ENCODE assay signal across 23 cellular contexts in genomic region chr9:19303216-19303615, GRCh38.
DNase-seq lines count a peak whose midpoint lies in the region; ATAC-seq, FAIRE-seq and TF ChIP-seq lines count a peak whose summit lies in the region.
"Had no signal": no experiment of that assay in that cellular context is flagged by ENCODE, and none has a peak within 500 bp of the region (broad histone marks: within the 10 kb centered on the region; RNA-seq: fewer than 3 reads in every experiment).

No MANE protein-coding gene starts in this region.

- intact Hi-C loops in CD8-positive, alpha-beta T cell (cut with DNase I, micrococcal nuclease), result loop anchor here in 1 of 2 experiments (2.0 kb wide), 1 partner anchor 14 kb away; no protein-coding TSS in a partner anchor
- intact Hi-C loops in K562 (cut with micrococcal nuclease), result no loop called here

- CTCF ChIA-PET in CD8-positive, alpha-beta T cell (lab: Charles Lee), result no interaction called here
- CTCF ChIA-PET in K562 (lab: Yijun Ruan, JAX; ENCODE audit: low intra/inter-chr PET ratio), result no interaction called here

- no peaks in the 10 kb centered on the region for H3K9me3 Mint-ChIP-seq in CD8-positive, alpha-beta T cell
- H3K9me3 Mint-ChIP-seq in memory B cell, result no peaks in the 10 kb centered on the region
- no peaks in the 10 kb centered on the region for H3K9me3 Mint-ChIP-seq in stimulated activated naive CD8-positive, alpha-beta T cell treated with anti-CD3 and anti-CD28 coated beads, Interleukin-15, amount 100 ng/mL, for 72 hours
- H3K9me3 Mint-ChIP-seq: CD14-positive monocyte; CD4-positive, alpha-beta memory T cell; CD4-positive, CD25-positive, alpha-beta regulatory T cell had no signal

- no peak overlapping the region for H3K27ac ChIP-seq in CD8-positive, alpha-beta T cell (ENCODE audit: low read depth, low read length)
- H3K27ac ChIP-seq in K562 (ENCODE audit: extremely low read depth, low read depth, low read length) (no peak overlapping the region), tibial nerve (no peak overlapping the region)
- H3K27ac ChIP-seq: BLaER1 had no signal

- no peak for ATAC-seq in CD8-positive, alpha-beta T cell
- no peak for ATAC-seq in T-helper 17 cell
- ATAC-seq in K562, result no peak
- ATAC-seq in memory B cell (ENCODE audit: low read depth), result no peak
- no peak for ATAC-seq in stimulated activated naive CD8-positive, alpha-beta T cell treated with anti-CD3 and anti-CD28 coated beads, Interleukin-15, amount 100 ng/mL, for 72 hours

- 80% methylated on average over 1 of the region's 1 CpG for WGBS in K562 (ENCODE audit: insufficient coverage, low coverage, missing lambda C conversion rate)
- WGBS in tibial nerve, 2 donors, result 100% methylated on average over 1 of the region's 1 CpG

- H3K4me1 ChIP-seq in CD8-positive, alpha-beta T cell (ENCODE audit: insufficient read depth, low read length), result no peaks in the 10 kb centered on the region
- no peaks in the 10 kb centered on the region for H3K4me1 ChIP-seq in K562 (replicated peaks in 1 of 2; ENCODE audit: control insufficient read depth in 2 of 2, insufficient read depth in 2 of 2, low read length in 2 of 2)
- no peaks in the 10 kb centered on the region for H3K4me1 ChIP-seq in tibial nerve
- H3K4me1 ChIP-seq: BE2C, BLaER1, Caco-2 had no signal

- no peaks in the 10 kb centered on the region for H4K20me1 ChIP-seq in K562 (replicated peaks; ENCODE audit: control insufficient read depth, insufficient read depth, low read length)
- H4K20me1 ChIP-seq: BLaER1 had no signal

- no peaks in the 10 kb centered on the region for H3K9me3 ChIP-seq in CD8-positive, alpha-beta T cell (ENCODE audit: low read length)
- H3K9me3 ChIP-seq in T-helper 17 cell (ENCODE audit: control insufficient read depth, low read length, poor library complexity, severe bottlenecking), result no peaks in the 10 kb centered on the region
- H3K9me3 ChIP-seq in K562 (replicated peaks; ENCODE audit: control insufficient read depth, insufficient read depth, low read depth, low read length), result no peaks in the 10 kb centered on the region
- H3K9me3 ChIP-seq in tibial nerve, result no peaks in the 10 kb centered on the region
- H3K9me3 ChIP-seq: BE2C, BLaER1, Caco-2 had no signal

- no peak overlapping the region for H3K4me3 Mint-ChIP-seq in CD8-positive, alpha-beta T cell
- H3K4me3 Mint-ChIP-seq in T-helper 17 cell, result no peak overlapping the region
- no peak overlapping the region for H3K4me3 Mint-ChIP-seq in memory B cell
- no peak overlapping the region for H3K4me3 Mint-ChIP-seq in stimulated activated naive CD8-positive, alpha-beta T cell treated with anti-CD3 and anti-CD28 coated beads, Interleukin-15, amount 100 ng/mL, for 72 hours
- H3K4me3 Mint-ChIP-seq: CD14-positive monocyte; CD4-positive, alpha-beta memory T cell; CD4-positive, CD25-positive, alpha-beta regulatory T cell had no signal

- no peak overlapping the region for H3K4me2 ChIP-seq in K562 (ENCODE audit: insufficient read depth, low read length)
- H3K4me2 ChIP-seq: BLaER1 had no signal

- no peaks in the 10 kb centered on the region for H3K9me1 ChIP-seq in K562 (ENCODE audit: control insufficient read depth, insufficient read depth, low read length)

- no peak for DNase-seq in CD8-positive, alpha-beta T cell
- DNase-seq in T-helper 17 cell (no peak), K562 (ENCODE audit: extremely low read depth in 1 of 4, low spot score in 3 of 4) (no peak), memory B cell (ENCODE audit: low spot score in 2 of 2) (no peak), tibial nerve (ENCODE audit: low spot score in 2 of 2) (no peak)
- no peak for DNase-seq in stimulated activated CD8-positive, alpha-beta memory T cell treated with anti-CD3 and anti-CD28 coated beads, Interleukin-4, amount 100 ng/mL, for 48 hours
- no peak for DNase-seq in stimulated activated naive CD8-positive, alpha-beta T cell treated with anti-CD3 and anti-CD28 coated beads, Interleukin-15, amount 100 ng/mL, for 72 hours
- DNase-seq: 8988T; ACHN; BE2C; C1 segment of cervical spinal cord; Caco-2; Calu3; CD4-positive, alpha-beta memory T cell; CD4-positive, CD25-positive, alpha-beta regulatory T cell; DMS79 treated with DMSO at 0.1 percent for 48 hours; GF-D8 had no signal

- no peak for TF ChIP-seq RAD21 in K562 (CRISPR knock-in tag; conservative IDR thresholded peaks at IDR 0.05 in 1 of 2, IDR thresholded peaks at IDR 0.05 in 1 of 2)

- no peak for FAIRE-seq in K562 (lab: Jason Lieb, UNC)
- FAIRE-seq: A204.1, D721Med, GM12892, GM18507 had no signal

- TF ChIP-seq POLR2A in K562 (conservative IDR thresholded peaks at IDR 0.05), result no peak
- TF ChIP-seq POLR2A in tibial nerve (IDR thresholded peaks at IDR 0.05), result no peak

- H3K27ac Mint-ChIP-seq in CD8-positive, alpha-beta T cell, result peak overlapping the region; percentile 29
- H3K27ac Mint-ChIP-seq in T-helper 17 cell (peak overlapping the region; percentile 39), memory B cell (peak overlapping the region; percentile 11)
- H3K27ac Mint-ChIP-seq in stimulated activated naive CD8-positive, alpha-beta T cell treated with anti-CD3 and anti-CD28 coated beads, Interleukin-15, amount 100 ng/mL, for 72 hours, result no peak overlapping the region

- no peaks in the 10 kb centered on the region for H3K27me3 ChIP-seq in CD8-positive, alpha-beta T cell (ENCODE audit: insufficient read depth, low read length)
- H3K27me3 ChIP-seq in K562 (ENCODE audit: control insufficient read depth in 2 of 2, insufficient read depth in 2 of 2, low read length in 2 of 2) (no peaks in the 10 kb centered on the region), tibial nerve (no peaks in the 10 kb centered on the region)
- H3K27me3 ChIP-seq: BE2C, BLaER1 had no signal

- peaks cover 2% of the 10 kb centered on the region for H3K4me1 Mint-ChIP-seq in CD8-positive, alpha-beta T cell (ENCODE audit: low read depth)
- H3K4me1 Mint-ChIP-seq in T-helper 17 cell (peaks cover 6% of the 10 kb centered on the region), memory B cell (no peaks in the 10 kb centered on the region)
- no peaks in the 10 kb centered on the region for H3K4me1 Mint-ChIP-seq in stimulated activated naive CD8-positive, alpha-beta T cell treated with anti-CD3 and anti-CD28 coated beads, Interleukin-15, amount 100 ng/mL, for 72 hours
- H3K4me1 Mint-ChIP-seq: CD14-positive monocyte had no signal

- H3K79me2 ChIP-seq in K562 (ENCODE audit: control insufficient read depth, insufficient read depth, low read length), result no peaks in the 10 kb centered on the region

- no peak overlapping the region for H2AFZ ChIP-seq in K562 (ENCODE audit: low read depth, low read length)

- no TSS peak for BruUV-seq in K562 (replicated peaks; lab: Mats Ljungman, UMichigan)

- H3K4me3 ChIP-seq in CD8-positive, alpha-beta T cell (ENCODE audit: low read depth, low read length), result no peak overlapping the region
- no peak overlapping the region for H3K4me3 ChIP-seq in K562
- H3K4me3 ChIP-seq in tibial nerve, result no peak overlapping the region
- H3K4me3 ChIP-seq: BLaER1 had no signal

- no peak for TF ChIP-seq CTCF in CD8-positive, alpha-beta T cell (IDR thresholded peaks at IDR 0.05)
- TF ChIP-seq CTCF in K562 (IDR thresholded peaks at IDR 0.05 in 2 of 3, conservative IDR thresholded peaks at IDR 0.05 in 1 of 3; ENCODE audit: insufficient read depth in 2 of 3, low read depth in 1 of 3, low read length in 3 of 3) (no peak), tibial nerve (IDR thresholded peaks at IDR 0.05) (no peak)

- H3K36me3 Mint-ChIP-seq in CD8-positive, alpha-beta T cell, result peaks cover 59% of the 10 kb centered on the region
- H3K36me3 Mint-ChIP-seq in T-helper 17 cell (ENCODE audit: low read depth) (peaks cover 6% of the 10 kb centered on the region), memory B cell (peaks cover 37% of the 10 kb centered on the region)

- POLR2A ChIA-PET in CD8-positive, alpha-beta T cell (lab: Charles Lee), result no interaction called here
- POLR2A ChIA-PET in K562 (lab: Yijun Ruan, JAX), result interaction anchor here (1.4 kb wide), 1 partner anchor 11 kb away, joined by 4 read pairs; no protein-coding TSS in a partner anchor

- H3K9ac ChIP-seq in K562 (ENCODE audit: insufficient read depth in 1 of 2, low read depth in 2 of 2, low read length in 2 of 2), result no peak overlapping the region
- H3K9ac ChIP-seq: BLaER1 had no signal

- H3K36me3 ChIP-seq in CD8-positive, alpha-beta T cell (ENCODE audit: insufficient read depth, low read length), result no peaks in the 10 kb centered on the region
- H3K36me3 ChIP-seq in K562 (ENCODE audit: control insufficient read depth, insufficient read depth, low read length) (peaks cover 28% of the 10 kb centered on the region; the same call in 2 of the 3 replicates), tibial nerve (peaks cover 0 to 70% (median 6%) of the 10 kb centered on the region in 3 donors)

- in situ Hi-C loops in K562 (cut with MboI), result no loop called here

- TF ChIP-seq EP300 in K562 (IDR thresholded peaks at IDR 0.05; ENCODE audit: low read length) (no peak), tibial nerve (IDR thresholded peaks at IDR 0.05) (no peak)

- H3K27me3 Mint-ChIP-seq in CD8-positive, alpha-beta T cell (ENCODE audit: low read depth), result no peaks in the 10 kb centered on the region
- H3K27me3 Mint-ChIP-seq in T-helper 17 cell (no peaks in the 10 kb centered on the region), memory B cell (no peaks in the 10 kb centered on the region)
- no peaks in the 10 kb centered on the region for H3K27me3 Mint-ChIP-seq in stimulated activated naive CD8-positive, alpha-beta T cell treated with anti-CD3 and anti-CD28 coated beads, Interleukin-15, amount 100 ng/mL, for 72 hours
- H3K27me3 Mint-ChIP-seq: CD4-positive, alpha-beta memory T cell; CD4-positive, CD25-positive, alpha-beta regulatory T cell had no signal

TF ChIP-seq in K562, 482 proteins besides CTCF, POLR2A, EP300 and RAD21 (continues in another document):
- TF ChIP-seq MCM7 (IDR thresholded peaks at IDR 0.05), result no peak

Comparison
In these comparisons a context has a peak if more than half of its experiments do, and no peak if none do; other contexts are left out.
1. H3K27ac Mint-ChIP-seq: peak in CD8-positive, alpha-beta T cell (single experiment), T-helper 17 cell (single experiment) and memory B cell (single experiment); none in stimulated activated naive CD8-positive, alpha-beta T cell treated with anti-CD3 and anti-CD28 coated beads, Interleukin-15, amount 100 ng/mL, for 72 hours (0 of 2).